30 cellular contexts compared by ENCODE assay signal in the genomic region with DNA sequence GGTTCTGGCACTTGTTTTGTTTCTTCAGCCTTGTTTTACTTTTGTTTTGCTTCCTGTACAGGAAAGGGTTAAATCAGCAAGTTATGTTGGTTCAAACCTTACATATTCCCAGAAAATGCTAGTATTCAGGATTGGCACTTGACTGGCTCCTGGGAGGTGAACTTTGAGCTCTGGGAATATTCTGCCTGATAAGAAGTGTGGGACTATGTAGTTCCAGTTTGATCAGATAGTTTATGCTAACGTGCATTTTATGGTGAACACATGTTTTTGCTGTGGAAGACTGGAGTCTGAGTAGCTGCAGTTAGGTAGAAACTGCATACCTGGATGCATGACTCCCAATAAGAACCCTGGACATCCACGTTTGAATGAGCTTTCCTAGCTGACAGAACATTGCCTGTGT.
"Had no signal": no experiment of that assay in that cellular context is flagged by ENCODE, and none has a peak within 500 bp of the region (broad histone marks: within the 10 kb centered on the region; RNA-seq: fewer than 3 reads in every experiment).

No MANE protein-coding gene starts in this region.

- H3K36me3 ChIP-seq: neutrophil, suprapubic skin, tibial artery, transverse colon, upper lobe of right lung, uterus had no signal

- H3K4me3 ChIP-seq: psoas muscle, skin epidermis, suprapubic skin, testis, tibial artery, transverse colon, upper lobe of right lung, uterus had no signal

- H3K36me3 Mint-ChIP-seq: naive B cell; naive thymus-derived CD8-positive, alpha-beta T cell; stimulated activated effector memory CD8-positive, alpha-beta T cell treated with anti-CD3 and anti-CD28 coated beads, Interleukin-12 subunit alpha, Interleukin-12 subunit beta, amount 100 ng/mL, for 72 hours; type B pancreatic cell had no signal

- H3K27ac Mint-ChIP-seq: naive thymus-derived CD8-positive, alpha-beta T cell; natural killer cell treated with Interleukin-12 subunit alpha and Interleukin-12 subunit beta and Interleukin-15 and Interleukin-18, amount 100 ng/mL, for 72 hours; nephron progenitor cell; progenitor cell of endocrine pancreas; stimulated activated effector memory CD8-positive, alpha-beta T cell treated with anti-CD3 and anti-CD28 coated beads, Interleukin-12 subunit alpha, Interleukin-12 subunit beta, amount 100 ng/mL, for 72 hours; stimulated activated naive CD8-positive, alpha-beta T cell treated with anti-CD3 and anti-CD28 coated beads, Interleukin-15, amount 100 ng/mL, for 72 hours; type B pancreatic cell had no signal

- DNase-seq: naive B cell; naive thymus-derived CD8-positive, alpha-beta T cell; nephron progenitor cell; nucleus accumbens; posterior cingulate gyrus; psoas muscle; right cardiac atrium; stimulated activated CD4-positive, alpha-beta T cell treated with anti-CD3 and anti-CD28 coated beads, Interleukin-15, amount 100 ng/mL, for 24 hours; stimulated activated CD4-positive, alpha-beta T cell treated with anti-CD3 and anti-CD28 coated beads, Interleukin-2, amount 100 ng/mL, for 24 hours; stimulated activated CD4-positive, alpha-beta T cell treated with anti-CD3 and anti-CD28 coated beads, Interleukin-2, amount 100 ng/mL, for 48 hours; stimulated activated CD4-positive, alpha-beta T cell treated with anti-CD3 and anti-CD28 coated beads, Interleukin-4, amount 100 ng/mL, for 24 hours; stimulated activated naive CD4-positive, alpha-beta T cell; stimulated activated naive CD8-positive, alpha-beta T cell treated with anti-CD3 and anti-CD28 coated beads, Interleukin-15, amount 100 ng/mL, for 72 hours; stimulated activated naive CD8-positive, alpha-beta T cell treated with anti-CD3 and anti-CD28 coated beads, Interleukin-15, Interleukin-2, amounts not matched to agents 100 U/mL and 50 U/mL, for 24 hours; substantia nigra; testis; tibial artery; transverse colon; upper lobe of right lung; uterus had no signal

- H3K9ac ChIP-seq: parathyroid adenoma had no signal

- H3K27me3 ChIP-seq: neutrophil, suprapubic skin, testis, tibial artery, transverse colon, upper lobe of right lung, uterus had no signal

- H3K9me3 ChIP-seq: neutrophil, psoas muscle, suprapubic skin, testis, tibial artery, transverse colon, uterus had no signal

- H2AFZ ChIP-seq: parathyroid adenoma had no signal

- H3K4me1 Mint-ChIP-seq: naive B cell; nephron progenitor cell; neural crest cell; stimulated activated effector memory CD8-positive, alpha-beta T cell treated with anti-CD3 and anti-CD28 coated beads, Interleukin-12 subunit alpha, Interleukin-12 subunit beta, amount 100 ng/mL, for 72 hours; stimulated activated naive CD8-positive, alpha-beta T cell treated with anti-CD3 and anti-CD28 coated beads, Interleukin-15, amount 100 ng/mL, for 72 hours had no signal

- ATAC-seq: naive thymus-derived CD8-positive, alpha-beta T cell; natural killer cell treated with Interleukin-12 subunit alpha and Interleukin-12 subunit beta and Interleukin-15 and Interleukin-18, amount 100 ng/mL, for 72 hours; psoas muscle; right cardiac atrium; sciatic nerve; stimulated activated effector memory CD8-positive, alpha-beta T cell treated with anti-CD3 and anti-CD28 coated beads, Interleukin-12 subunit alpha, Interleukin-12 subunit beta, amount 100 ng/mL, for 72 hours; stimulated activated naive CD8-positive, alpha-beta T cell treated with anti-CD3 and anti-CD28 coated beads, Interleukin-15, amount 100 ng/mL, for 72 hours; stimulated activated naive CD8-positive, alpha-beta T cell treated with anti-CD3 and anti-CD28 coated beads, Interleukin-15, Interleukin-2, amounts not matched to agents 100 U/mL and 50 U/mL, for 24 hours; upper lobe of right lung had no signal

- H3K27ac ChIP-seq: neutrophil, parathyroid adenoma, psoas muscle, skin epidermis, suprapubic skin, testis, tibial artery, transverse colon, upper lobe of right lung, uterus had no signal

- H3K27me3 Mint-ChIP-seq: progenitor cell of endocrine pancreas; stimulated activated naive CD8-positive, alpha-beta T cell treated with anti-CD3 and anti-CD28 coated beads, Interleukin-15, amount 100 ng/mL, for 72 hours; type B pancreatic cell had no signal

- H3K4me1 ChIP-seq: parathyroid adenoma, psoas muscle, suprapubic skin, testis, tibial artery, transverse colon, upper lobe of right lung, uterus had no signal

- H3K4me3 Mint-ChIP-seq: naive thymus-derived CD8-positive, alpha-beta T cell; natural killer cell treated with Interleukin-12 subunit alpha and Interleukin-12 subunit beta and Interleukin-15 and Interleukin-18, amount 100 ng/mL, for 72 hours; nephron progenitor cell; neural crest cell; stimulated activated effector memory CD8-positive, alpha-beta T cell treated with anti-CD3 and anti-CD28 coated beads, Interleukin-12 subunit alpha, Interleukin-12 subunit beta, amount 100 ng/mL, for 72 hours; stimulated activated naive CD8-positive, alpha-beta T cell treated with anti-CD3 and anti-CD28 coated beads, Interleukin-15, amount 100 ng/mL, for 72 hours; type B pancreatic cell had no signal

- H3K79me2 ChIP-seq: parathyroid adenoma had no signal
